In genomic region chr15:59255647-59256380, GRCh38 we compare ENCODE assay signal across 10 cellular contexts. TPM values are rescaled to one million over a fixed set of nuclear protein-coding genes. Genes with fewer than 3 reads are reported as not detected.
DNase-seq lines count a peak whose midpoint lies in the region; ATAC-seq lines count a peak whose summit lies in the region.
"Had no signal": no experiment of that assay in that cellular context is flagged by ENCODE, and none has a peak within 500 bp of the region (broad histone marks: within the 10 kb centered on the region; RNA-seq: fewer than 3 reads in every experiment).

No MANE protein-coding gene starts in this region.

- H3K9me3 ChIP-seq in muscle layer of duodenum (ENCODE audit: control insufficient read depth in 1 of 2, low read length in 2 of 2): no peaks in the 10 kb centered on the region

- no peak overlapping the region for H3K4me3 ChIP-seq in muscle layer of duodenum (ENCODE audit: low read depth in 1 of 2, low read length in 2 of 2)

- H3K27ac Mint-ChIP-seq in activated T-helper 2 cell treated with anti-CD3 and anti-CD28 coated beads, Interferon-gamma antibody, Interleukin-2, Interleukin-4, amounts not matched to agents 10 μg/mL and 5 μg/mL and 100 μg/mL, durations not matched to agents 14 hours and 24 hours and 36 hours: peak overlapping the region; percentile 41

- intact Hi-C loops in activated T-helper 2 cell treated with anti-CD3 and anti-CD28 coated beads, Interferon-gamma antibody, Interleukin-2, Interleukin-4, amounts not matched to agents 10 μg/mL and 5 μg/mL and 100 μg/mL, durations not matched to agents 14 hours and 24 hours and 36 hours (cut with micrococcal nuclease): loop anchor here (1.0 to 10.0 kb wide), 4 partner anchors 44 to 271 kb away; partner anchors contain the start of genes MYO1E and RNF111

- peaks cover 1% of the 10 kb centered on the region for H3K27me3 Mint-ChIP-seq in activated T-helper 2 cell treated with anti-CD3 and anti-CD28 coated beads, Interferon-gamma antibody, Interleukin-2, Interleukin-4, amounts not matched to agents 10 μg/mL and 5 μg/mL and 100 μg/mL, durations not matched to agents 14 hours and 24 hours and 36 hours (ENCODE audit: low read depth)

- H3K27ac ChIP-seq in muscle layer of duodenum (ENCODE audit: low read length): peak overlapping the region; percentile 62

- H3K27me3 ChIP-seq in muscle layer of duodenum (ENCODE audit: low read depth, low read length): no peaks in the 10 kb centered on the region

- H3K36me3 Mint-ChIP-seq in activated T-helper 2 cell treated with anti-CD3 and anti-CD28 coated beads, Interferon-gamma antibody, Interleukin-2, Interleukin-4, amounts not matched to agents 10 μg/mL and 5 μg/mL and 100 μg/mL, durations not matched to agents 14 hours and 24 hours and 36 hours (ENCODE audit: low read depth): peaks cover 35% of the 10 kb centered on the region

- DNase-seq in HuH-7 (ENCODE audit: low spot score) (peak; percentile 44), midbrain (lab: John Stamatoyannopoulos, UW) (no peak)
- peak; percentile 58 for DNase-seq in activated T-helper 2 cell treated with anti-CD3 and anti-CD28 coated beads, Interferon-gamma antibody, Interleukin-2, Interleukin-4, amounts not matched to agents 10 μg/mL and 5 μg/mL and 100 μg/mL, durations not matched to agents 14 hours and 24 hours and 36 hours (ENCODE audit: low spot score)
- DNase-seq: activated gamma-delta T cell, NCI-H2171 had no signal

- peaks cover 53% of the 10 kb centered on the region for H3K4me1 Mint-ChIP-seq in activated T-helper 2 cell treated with anti-CD3 and anti-CD28 coated beads, Interferon-gamma antibody, Interleukin-2, Interleukin-4, amounts not matched to agents 10 μg/mL and 5 μg/mL and 100 μg/mL, durations not matched to agents 14 hours and 24 hours and 36 hours (ENCODE audit: low read depth)

- H3K4me3 Mint-ChIP-seq in activated T-helper 2 cell treated with anti-CD3 and anti-CD28 coated beads, Interferon-gamma antibody, Interleukin-2, Interleukin-4, amounts not matched to agents 10 μg/mL and 5 μg/mL and 100 μg/mL, durations not matched to agents 14 hours and 24 hours and 36 hours (ENCODE audit: low read depth): peak overlapping the region; percentile 22

- ATAC-seq in GM18870 (IDR thresholded peaks at IDR 0.05; ENCODE audit: unreplicated experiment) (peak; percentile 51), GM18511 (IDR thresholded peaks at IDR 0.05; ENCODE audit: unreplicated experiment) (no peak), GM21526 (IDR thresholded peaks at IDR 0.05; ENCODE audit: low FRiP score, unreplicated experiment) (no peak)

- H3K36me3 ChIP-seq in muscle layer of duodenum (ENCODE audit: control insufficient read depth in 1 of 2, insufficient read depth in 2 of 2, low read length in 2 of 2): peaks cover 0 to 8% of the 10 kb centered on the region in 2 donors

- no peaks in the 10 kb centered on the region for H3K4me1 ChIP-seq in muscle layer of duodenum (ENCODE audit: control insufficient read depth in 1 of 2, insufficient read depth in 2 of 2, low read length in 2 of 2)

- H3K9me3 Mint-ChIP-seq in activated T-helper 2 cell treated with anti-CD3 and anti-CD28 coated beads, Interferon-gamma antibody, Interleukin-2, Interleukin-4, amounts not matched to agents 10 μg/mL and 5 μg/mL and 100 μg/mL, durations not matched to agents 14 hours and 24 hours and 36 hours: no peaks in the 10 kb centered on the region

RNA-seq across cellular contexts. Expression of gene LDHAL6B, which starts 49.2 kb away (rescaled TPM):
- not detected in 2 replicates for total RNA-seq in activated T-helper 2 cell treated with anti-CD3 and anti-CD28 coated beads, Interferon-gamma antibody, Interleukin-2, Interleukin-4, amounts not matched to agents 10 μg/mL and 5 μg/mL and 100 μg/mL, durations not matched to agents 14 hours and 24 hours and 36 hours
- total RNA-seq: omental fat pad had no signal
